Comparison of ENCODE assay signal across 10 cellular contexts in the genomic region with DNA sequence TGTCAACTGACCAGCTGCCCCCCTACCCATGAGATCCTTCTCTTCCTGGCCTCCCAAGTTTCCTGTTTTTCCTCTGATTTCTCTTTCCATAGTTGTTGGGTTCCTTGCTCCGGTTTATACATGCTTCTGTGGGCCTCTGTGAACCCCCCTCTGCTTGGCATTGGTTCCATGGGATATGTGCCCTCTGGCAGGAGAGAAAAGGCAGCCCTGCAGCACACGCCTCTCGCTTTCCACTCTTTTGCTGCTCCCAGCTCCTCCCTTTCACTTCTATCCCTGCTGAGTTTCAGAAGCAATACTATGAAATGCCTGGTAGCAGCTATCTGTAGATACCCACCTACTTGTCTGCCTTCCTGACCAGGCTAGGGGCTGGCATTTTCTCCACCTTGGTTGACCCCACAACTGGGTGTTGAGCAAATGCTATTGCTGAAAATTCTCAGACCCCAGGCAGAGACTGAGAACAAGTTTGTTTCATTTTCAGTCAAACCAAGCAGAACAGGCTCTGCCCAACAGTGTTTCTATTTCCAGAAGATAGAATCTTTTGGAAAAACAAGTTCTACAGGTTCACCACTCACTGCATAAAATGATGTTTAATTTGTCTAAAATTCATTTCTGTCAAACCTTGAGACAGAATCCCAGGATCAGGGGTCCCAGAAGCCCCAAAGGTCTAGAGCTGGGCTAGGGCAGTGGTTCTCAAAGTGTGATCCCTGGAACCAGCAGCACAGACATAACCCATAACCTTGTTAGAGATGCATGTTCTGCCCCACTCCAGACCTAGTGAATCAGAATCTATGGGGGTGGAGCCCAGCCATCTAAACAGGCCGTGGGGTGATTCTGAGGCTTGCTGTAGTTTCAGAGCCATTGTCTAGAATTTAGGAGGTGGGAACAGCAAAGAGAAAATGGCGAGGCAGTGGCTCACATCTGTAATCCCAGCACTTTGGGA. TPM values are rescaled to one million over a fixed set of nuclear protein-coding genes. Genes with fewer than 3 reads are reported as not detected.
DNase-seq lines count a peak whose midpoint lies in the region; ATAC-seq, FAIRE-seq and TF ChIP-seq lines count a peak whose summit lies in the region.
"Had no signal": no experiment of that assay in that cellular context is flagged by ENCODE, and none has a peak within 500 bp of the region (broad histone marks: within the 10 kb centered on the region; RNA-seq: fewer than 3 reads in every experiment).

No MANE protein-coding gene starts in this region.

- no peak for TF ChIP-seq CTCF in mesothelial cell of epicardium (IDR thresholded peaks at IDR 0.05; ENCODE audit: unreplicated experiment)
- TF ChIP-seq CTCF in tibial artery (IDR thresholded peaks at IDR 0.05): no peak

- no peak for ATAC-seq in activated naive CD8-positive, alpha-beta T cell treated with anti-CD3 and anti-CD28 coated beads, Interleukin-2, amount 10 ng/mL, durations not matched to agents 7 days and 5 days (ENCODE audit: low read depth)
- no peak for ATAC-seq in GM18909 (IDR thresholded peaks at IDR 0.05; ENCODE audit: poor library complexity, unreplicated experiment)
- ATAC-seq in GM18867 (IDR thresholded peaks at IDR 0.05; ENCODE audit: unreplicated experiment): no peak
- ATAC-seq: activated CD4-positive, CD25-positive, alpha-beta regulatory T cell treated with anti-CD3 and anti-CD28 coated beads, Interleukin-2, amount 50 U/mL, for 24 hours had no signal

- no peaks in the 10 kb centered on the region for H3K27me3 Mint-ChIP-seq in activated CD4-positive, alpha-beta T cell treated with anti-CD3 and anti-CD28 coated beads, Interleukin-2, amount 10 ng/mL, durations not matched to agents 7 days and 5 days
- no peaks in the 10 kb centered on the region for H3K27me3 Mint-ChIP-seq in activated naive CD8-positive, alpha-beta T cell treated with anti-CD3 and anti-CD28 coated beads, Interleukin-2, amount 10 ng/mL, durations not matched to agents 7 days and 5 days
- no peaks in the 10 kb centered on the region for H3K27me3 Mint-ChIP-seq in mesothelial cell of epicardium (ENCODE audit: low read depth)

- H3K4me1 Mint-ChIP-seq in activated CD4-positive, alpha-beta T cell treated with anti-CD3 and anti-CD28 coated beads, Interleukin-2, amount 10 ng/mL, durations not matched to agents 7 days and 5 days: peaks cover 44% of the 10 kb centered on the region
- H3K4me1 Mint-ChIP-seq in activated naive CD8-positive, alpha-beta T cell treated with anti-CD3 and anti-CD28 coated beads, Interleukin-2, amount 10 ng/mL, durations not matched to agents 7 days and 5 days: peaks cover 12% of the 10 kb centered on the region
- H3K4me1 Mint-ChIP-seq in mesothelial cell of epicardium: peaks cover 42% of the 10 kb centered on the region

- peaks cover 67% of the 10 kb centered on the region for H3K36me3 Mint-ChIP-seq in activated CD4-positive, alpha-beta T cell treated with anti-CD3 and anti-CD28 coated beads, Interleukin-2, amount 10 ng/mL, durations not matched to agents 7 days and 5 days (ENCODE audit: low read depth)
- H3K36me3 Mint-ChIP-seq in activated naive CD8-positive, alpha-beta T cell treated with anti-CD3 and anti-CD28 coated beads, Interleukin-2, amount 10 ng/mL, durations not matched to agents 7 days and 5 days: peaks cover 44% of the 10 kb centered on the region
- peaks cover 24% of the 10 kb centered on the region for H3K36me3 Mint-ChIP-seq in mesothelial cell of epicardium

- H3K27ac Mint-ChIP-seq in activated CD4-positive, alpha-beta T cell treated with anti-CD3 and anti-CD28 coated beads, Interleukin-2, amount 10 ng/mL, durations not matched to agents 7 days and 5 days: peak overlapping the region; percentile 59
- H3K27ac Mint-ChIP-seq in activated naive CD8-positive, alpha-beta T cell treated with anti-CD3 and anti-CD28 coated beads, Interleukin-2, amount 10 ng/mL, durations not matched to agents 7 days and 5 days: peak overlapping the region; percentile 24
- H3K27ac Mint-ChIP-seq in mesothelial cell of epicardium: peak overlapping the region; percentile 99

- no peaks in the 10 kb centered on the region for H3K9me3 Mint-ChIP-seq in activated CD4-positive, alpha-beta T cell treated with anti-CD3 and anti-CD28 coated beads, Interleukin-2, amount 10 ng/mL, durations not matched to agents 7 days and 5 days
- H3K9me3 Mint-ChIP-seq in activated naive CD8-positive, alpha-beta T cell treated with anti-CD3 and anti-CD28 coated beads, Interleukin-2, amount 10 ng/mL, durations not matched to agents 7 days and 5 days: no peaks in the 10 kb centered on the region
- H3K9me3 Mint-ChIP-seq in mesothelial cell of epicardium: no peaks in the 10 kb centered on the region

- no peak overlapping the region for H3K4me3 Mint-ChIP-seq in activated CD4-positive, alpha-beta T cell treated with anti-CD3 and anti-CD28 coated beads, Interleukin-2, amount 10 ng/mL, durations not matched to agents 7 days and 5 days
- no peak overlapping the region for H3K4me3 Mint-ChIP-seq in activated naive CD8-positive, alpha-beta T cell treated with anti-CD3 and anti-CD28 coated beads, Interleukin-2, amount 10 ng/mL, durations not matched to agents 7 days and 5 days
- H3K4me3 Mint-ChIP-seq in mesothelial cell of epicardium: peak overlapping the region; percentile 59

- intact Hi-C loops in tibial artery (cut with DNase I; ENCODE audit: low total_unique reads): no loop called here

- POLR2A ChIA-PET in activated CD4-positive, alpha-beta T cell treated with anti-CD3 and anti-CD28 coated beads, Interleukin-2, amount 10 ng/mL, durations not matched to agents 7 days and 5 days (lab: Charles Lee): no interaction called here
- POLR2A ChIA-PET in activated naive CD8-positive, alpha-beta T cell treated with anti-CD3 and anti-CD28 coated beads, Interleukin-2, amount 10 ng/mL, durations not matched to agents 7 days and 5 days (lab: Charles Lee): no interaction called here

- H3K4me1 ChIP-seq in tibial artery: peaks cover 0 to 55% (median 40%) of the 10 kb centered on the region in 4 donors
- no peaks in the 10 kb centered on the region for H3K4me1 ChIP-seq in small intestine (ENCODE audit: control insufficient read depth in 2 of 2, insufficient read depth in 1 of 2, low read depth in 1 of 2, low read length in 1 of 2)

- H3K27me3 ChIP-seq in tibial artery (no peaks in the 10 kb centered on the region), small intestine (ENCODE audit: control insufficient read depth in 2 of 2, insufficient read depth in 2 of 2, low read length in 2 of 2) (no peaks in the 10 kb centered on the region)

- CTCF ChIA-PET in activated CD4-positive, alpha-beta T cell treated with anti-CD3 and anti-CD28 coated beads, Interleukin-2, amount 10 ng/mL, durations not matched to agents 7 days and 5 days (lab: Charles Lee): no interaction called here

- H3K36me3 ChIP-seq in tibial artery: peaks cover under 1 to 61% (median 8%) of the 10 kb centered on the region in 3 donors
- peaks cover 0 to 7% of the 10 kb centered on the region in 2 donors for H3K36me3 ChIP-seq in small intestine (ENCODE audit: control insufficient read depth in 2 of 2, insufficient read depth in 2 of 2, low read length in 2 of 2)

- FAIRE-seq in small intestine (lab: Jason Lieb, UNC): no peak

- H3K9me3 ChIP-seq in tibial artery: no peaks in the 10 kb centered on the region
- no peaks in the 10 kb centered on the region for H3K9me3 ChIP-seq in small intestine (ENCODE audit: control insufficient read depth, low read depth)

- 42 to 52% (median 48%) methylated on average over 5 of the region's 5 CpGs for WGBS in small intestine, 3 donors

- DNase-seq in activated CD4-positive, alpha-beta T cell treated with anti-CD3 and anti-CD28 coated beads, Interleukin-2, amount 10 ng/mL, durations not matched to agents 7 days and 5 days: no peak
- DNase-seq in activated CD4-positive, alpha-beta T cell treated with anti-CD3 and anti-CD28 coated beads, Interleukin-2, amount 50 U/mL, for 4 hours: no peak
- no peak for DNase-seq in activated naive CD8-positive, alpha-beta T cell treated with anti-CD3 and anti-CD28 coated beads, Interleukin-2, amount 10 ng/mL, durations not matched to agents 7 days and 5 days
- DNase-seq in mesothelial cell of epicardium (ENCODE audit: low spot score in 2 of 2, unreplicated experiment in 2 of 2) (no peak), tibial artery (peak in 1 of 2 donors; percentile 77), small intestine (no peak)
- DNase-seq: mesendoderm had no signal

- H3K4me3 ChIP-seq in tibial artery (peak overlapping the region in 1 of 2 donors; percentile 27), small intestine (ENCODE audit: low read depth in 1 of 2, low read length in 2 of 2) (no peak overlapping the region)

- H3K27ac ChIP-seq in tibial artery: peak overlapping the region; percentile 73 to 78
- peak overlapping the region in 1 of 2 donors; percentile 45 for H3K27ac ChIP-seq in small intestine (ENCODE audit: low read depth in 1 of 2, low read length in 1 of 2)

RNA-seq across cellular contexts. Expression of gene CAPG, which starts 13.4 kb away (rescaled TPM):
- total RNA-seq in activated CD4-positive, alpha-beta T cell treated with anti-CD3 and anti-CD28 coated beads, Interleukin-2, amount 10 ng/mL, durations not matched to agents 7 days and 5 days: 100 to 1,000 TPM; 299 to 387 TPM
- 100 to 1,000 TPM; 263 to 279 TPM for total RNA-seq in activated naive CD8-positive, alpha-beta T cell treated with anti-CD3 and anti-CD28 coated beads, Interleukin-2, amount 10 ng/mL, durations not matched to agents 7 days and 5 days
- 86.3 to 92.4 TPM (median 89.2 TPM) in 3 replicates for total RNA-seq in mesothelial cell of epicardium
- 100 to 1,000 TPM in 1 of 3 donors, 10 to 100 TPM in 2; 35.8 to 130 (median 82.3) TPM for polyA plus RNA-seq in small intestine

RNA-seq across cellular contexts. Expression of gene SH2D6, which starts 21.7 kb away (rescaled TPM):
- under 1 TPM; 0.10 to 0.77 TPM for total RNA-seq in activated CD4-positive, alpha-beta T cell treated with anti-CD3 and anti-CD28 coated beads, Interleukin-2, amount 10 ng/mL, durations not matched to agents 7 days and 5 days
- 1 to 10 TPM in 1 of 2 experiments, under 1 TPM in 1; 0.94 to 1.4 TPM for total RNA-seq in activated naive CD8-positive, alpha-beta T cell treated with anti-CD3 and anti-CD28 coated beads, Interleukin-2, amount 10 ng/mL, durations not matched to agents 7 days and 5 days
- total RNA-seq in mesothelial cell of epicardium: 0.35 to 0.79 TPM (median 0.38 TPM) in 3 replicates
- 100 to 1,000 TPM in 1 of 3 donors, 10 to 100 TPM in 2; 11.8 to 122 (median 35.8) TPM for polyA plus RNA-seq in small intestine

RNA-seq across cellular contexts. Expression of gene ELMOD3, which starts 42.2 kb away (rescaled TPM):
- 10 to 100 TPM; 19.4 to 22.1 TPM for total RNA-seq in activated CD4-positive, alpha-beta T cell treated with anti-CD3 and anti-CD28 coated beads, Interleukin-2, amount 10 ng/mL, durations not matched to agents 7 days and 5 days
- total RNA-seq in activated naive CD8-positive, alpha-beta T cell treated with anti-CD3 and anti-CD28 coated beads, Interleukin-2, amount 10 ng/mL, durations not matched to agents 7 days and 5 days: 10 to 100 TPM; 23.1 to 26.4 TPM
- total RNA-seq in mesothelial cell of epicardium: 23.2 to 25.2 TPM (median 24.5 TPM) in 3 replicates
- 10 to 100 TPM; 16.1 to 36.9 (median 20.0) TPM for polyA plus RNA-seq in small intestine

RNA-seq across cellular contexts. Expression of gene RETSAT, which starts 42.5 kb away (rescaled TPM):
- 10 to 100 TPM; 24.7 to 24.9 TPM for total RNA-seq in activated CD4-positive, alpha-beta T cell treated with anti-CD3 and anti-CD28 coated beads, Interleukin-2, amount 10 ng/mL, durations not matched to agents 7 days and 5 days
- 10 to 100 TPM; 28.8 to 29.7 TPM for total RNA-seq in activated naive CD8-positive, alpha-beta T cell treated with anti-CD3 and anti-CD28 coated beads, Interleukin-2, amount 10 ng/mL, durations not matched to agents 7 days and 5 days
- total RNA-seq in mesothelial cell of epicardium: 21.5 to 27.4 TPM (median 23.4 TPM) in 3 replicates
- 100 to 1,000 TPM in 2 of 3 donors, 10 to 100 TPM in 1; 92.8 to 147 (median 147) TPM for polyA plus RNA-seq in small intestine

Comparison
In these comparisons a context has a peak if more than half of its experiments do, and no peak if none do; other contexts are left out.
1. H3K27ac Mint-ChIP-seq: peak in every context shown above with its lines; median percentile 99 in mesothelial cell of epicardium; 59 in activated CD4-positive, alpha-beta T cell treated with anti-CD3 and anti-CD28 coated beads, Interleukin-2, amount 10 ng/mL, durations not matched to agents 7 days and 5 days; 24 in activated naive CD8-positive, alpha-beta T cell treated with anti-CD3 and anti-CD28 coated beads, Interleukin-2, amount 10 ng/mL, durations not matched to agents 7 days and 5 days.